In genomic region chr21:20882462-20883415, GRCh38 we compare ENCODE assay signal across 8 cellular contexts.
A peak's percentile ranks its signal among the peaks of the same experiment; 100 is the strongest.
DNase-seq lines count a peak whose midpoint lies in the region; ATAC-seq and TF ChIP-seq lines count a peak whose summit lies in the region.

No MANE protein-coding gene starts in this region.

- H3K9me3 ChIP-seq in adrenal gland (replicated peaks in 1 of 3): no peaks in the 10 kb centered on the region

- H3K4me3 ChIP-seq in adrenal gland: no peak overlapping the region

- intact Hi-C loops in adrenal gland (cut with DNase I): no loop called here

- 32 to 38% (median 33%) methylated on average over 9 of the region's 9 CpGs for WGBS in adrenal gland, 4 donors

- peak; percentile 39 to 63 (median 58) for TF ChIP-seq CTCF in adrenal gland (IDR thresholded peaks at IDR 0.05)

- ATAC-seq in HG02852 (IDR thresholded peaks at IDR 0.05; ENCODE audit: unreplicated experiment): no peak
- ATAC-seq in HG02759 (IDR thresholded peaks at IDR 0.05; ENCODE audit: unreplicated experiment): no peak

- H3K4me1 ChIP-seq in adrenal gland (replicated peaks in 1 of 2): no peaks in the 10 kb centered on the region

- peak; percentile 5 to 9 for DNase-seq in activated CD4-positive, alpha-beta T cell treated with anti-CD3 and anti-CD28 coated beads, Interleukin-2, amount 50 U/mL, for 48 hours
- no peak for DNase-seq in activated CD4-positive, alpha-beta T cell treated with anti-CD3 and anti-CD28 coated beads for 4 hours
- DNase-seq in NCI-H187 (lab: John Stamatoyannopoulos, UW) (peak; percentile 20 to 29), adrenal gland (peak; percentile 14 to 60 (median 41)), inferior parietal cortex (ENCODE audit: extremely low spot score) (peak; percentile 78)
- no peak for DNase-seq in activated CD8-positive, alpha-beta memory T cell treated with anti-CD3 and anti-CD28 coated beads, Interleukin-2, amount 50 U/mL, for 48 hours

- TF ChIP-seq POLR2A in adrenal gland (IDR thresholded peaks at IDR 0.05): no peak

- no peaks in the 10 kb centered on the region for H3K27me3 ChIP-seq in adrenal gland

- H3K27ac ChIP-seq in adrenal gland: no peak overlapping the region

- no peaks in the 10 kb centered on the region for H3K36me3 ChIP-seq in adrenal gland (replicated peaks in 1 of 2)

Comparison
In these comparisons a context has a peak if more than half of its experiments do, and no peak if none do; other contexts are left out.
1. DNase-seq: peak in activated CD4-positive, alpha-beta T cell treated with anti-CD3 and anti-CD28 coated beads, Interleukin-2, amount 50 U/mL, for 48 hours (2 of 2), NCI-H187 (2 of 2), adrenal gland (7 of 7) and inferior parietal cortex (single experiment); none in activated CD4-positive, alpha-beta T cell treated with anti-CD3 and anti-CD28 coated beads for 4 hours (0 of 2) and activated CD8-positive, alpha-beta memory T cell treated with anti-CD3 and anti-CD28 coated beads, Interleukin-2, amount 50 U/mL, for 48 hours (single experiment).